Comparison of ENCODE assay signal across 1 cellular context in the genomic region with DNA sequence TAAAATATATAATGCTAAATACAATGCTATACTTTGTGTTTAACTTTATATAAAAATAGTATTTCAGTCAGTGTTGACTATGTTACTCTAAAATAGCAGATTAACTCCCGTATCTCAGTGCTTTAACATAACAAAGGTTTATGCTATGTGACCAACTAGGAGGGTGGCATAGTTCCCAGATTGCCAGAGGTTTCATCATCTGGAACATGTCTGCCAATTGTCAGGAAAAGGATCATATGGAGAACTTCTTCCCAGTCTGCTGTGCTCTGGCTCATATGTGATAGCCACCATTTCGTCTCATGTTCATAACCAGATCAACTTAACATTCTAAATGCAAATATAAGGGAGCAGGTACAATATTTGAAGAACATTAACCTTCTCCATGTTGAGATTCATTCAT.
TF ChIP-seq lines count a peak whose summit lies in the region.

No MANE protein-coding gene starts in this region.

TF ChIP-seq in HepG2, 621 proteins besides CTCF, POLR2A, EP300 and RAD21 (continued from another document):
- TF ChIP-seq, protein P1, sequence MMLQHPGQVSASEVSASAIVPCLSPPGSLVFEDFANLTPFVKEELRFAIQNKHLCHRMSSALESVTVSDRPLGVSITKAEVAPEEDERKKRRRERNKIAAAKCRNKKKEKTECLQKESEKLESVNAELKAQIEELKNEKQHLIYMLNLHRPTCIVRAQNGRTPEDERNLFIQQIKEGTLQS (CRISPR knock-in tag; IDR thresholded peaks at IDR 0.05): no peak
- no peak for TF ChIP-seq ZNF205 (CRISPR knock-in tag; IDR thresholded peaks at IDR 0.05)
- TF ChIP-seq, protein P2, sequence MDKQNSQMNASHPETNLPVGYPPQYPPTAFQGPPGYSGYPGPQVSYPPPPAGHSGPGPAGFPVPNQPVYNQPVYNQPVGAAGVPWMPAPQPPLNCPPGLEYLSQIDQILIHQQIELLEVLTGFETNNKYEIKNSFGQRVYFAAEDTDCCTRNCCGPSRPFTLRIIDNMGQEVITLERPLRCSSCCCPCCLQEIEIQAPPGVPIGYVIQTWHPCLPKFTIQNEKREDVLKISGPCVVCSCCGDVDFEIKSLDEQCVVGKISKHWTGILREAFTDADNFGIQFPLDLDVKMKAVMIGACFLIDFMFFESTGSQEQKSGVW (CRISPR knock-in tag; IDR thresholded peaks at IDR 0.05; ENCODE audit: borderline replicate concordance): no peak
